ENCODE assay signal across 1 cellular context in the genomic region with DNA sequence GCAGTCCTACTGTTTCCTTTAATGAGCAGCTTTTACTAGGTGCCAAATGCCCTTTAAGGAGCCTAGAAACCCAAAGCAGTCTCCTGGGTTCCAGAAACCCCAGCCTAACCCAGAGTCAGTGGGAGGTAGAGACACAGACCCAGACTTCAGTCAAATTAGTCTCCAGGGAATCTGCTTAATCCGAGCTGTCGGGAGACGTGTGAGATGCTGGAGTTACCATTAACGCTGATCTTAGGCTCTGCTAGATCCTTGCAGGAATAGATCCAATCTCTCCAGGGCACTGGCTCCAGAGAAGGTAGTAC.
TF ChIP-seq lines count a peak whose summit lies in the region.

No MANE protein-coding gene starts in this region.

TF ChIP-seq in WTC11, 78 proteins besides CTCF, POLR2A, EP300 and RAD21 (continued from another document):
- TF ChIP-seq, protein P1, sequence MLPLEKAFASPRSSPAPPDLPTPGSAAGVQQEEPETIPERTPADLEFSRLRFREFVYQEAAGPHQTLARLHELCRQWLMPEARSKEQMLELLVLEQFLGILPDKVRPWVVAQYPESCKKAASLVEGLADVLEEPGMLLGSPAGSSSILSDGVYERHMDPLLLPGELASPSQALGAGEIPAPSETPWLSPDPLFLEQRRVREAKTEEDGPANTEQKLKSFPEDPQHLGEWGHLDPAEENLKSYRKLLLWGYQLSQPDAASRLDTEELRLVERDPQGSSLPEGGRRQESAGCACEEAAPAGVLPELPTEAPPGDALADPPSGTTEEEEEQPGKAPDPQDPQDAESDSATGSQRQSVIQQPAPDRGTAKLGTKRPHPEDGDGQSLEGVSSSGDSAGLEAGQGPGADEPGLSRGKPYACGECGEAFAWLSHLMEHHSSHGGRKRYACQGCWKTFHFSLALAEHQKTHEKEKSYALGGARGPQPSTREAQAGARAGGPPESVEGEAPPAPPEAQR (CRISPR knock-in tag; IDR thresholded peaks at IDR 0.05), result no peak
- TF ChIP-seq RELA (CRISPR knock-in tag; IDR thresholded peaks at IDR 0.05; ENCODE audit: borderline replicate concordance) (no peak), RORB (CRISPR knock-in tag; IDR thresholded peaks at IDR 0.05) (no peak), KAT7 (CRISPR knock-in tag; IDR thresholded peaks at IDR 0.05; ENCODE audit: borderline replicate concordance) (no peak), NFATC4 (CRISPR knock-in tag; IDR thresholded peaks at IDR 0.05) (no peak), GRHL2 (CRISPR knock-in tag; IDR thresholded peaks at IDR 0.05; ENCODE audit: insufficient replicate concordance, severe bottlenecking) (no peak), JAZF1 (CRISPR knock-in tag; IDR thresholded peaks at IDR 0.05) (no peak)
- TF ChIP-seq, protein P2, sequence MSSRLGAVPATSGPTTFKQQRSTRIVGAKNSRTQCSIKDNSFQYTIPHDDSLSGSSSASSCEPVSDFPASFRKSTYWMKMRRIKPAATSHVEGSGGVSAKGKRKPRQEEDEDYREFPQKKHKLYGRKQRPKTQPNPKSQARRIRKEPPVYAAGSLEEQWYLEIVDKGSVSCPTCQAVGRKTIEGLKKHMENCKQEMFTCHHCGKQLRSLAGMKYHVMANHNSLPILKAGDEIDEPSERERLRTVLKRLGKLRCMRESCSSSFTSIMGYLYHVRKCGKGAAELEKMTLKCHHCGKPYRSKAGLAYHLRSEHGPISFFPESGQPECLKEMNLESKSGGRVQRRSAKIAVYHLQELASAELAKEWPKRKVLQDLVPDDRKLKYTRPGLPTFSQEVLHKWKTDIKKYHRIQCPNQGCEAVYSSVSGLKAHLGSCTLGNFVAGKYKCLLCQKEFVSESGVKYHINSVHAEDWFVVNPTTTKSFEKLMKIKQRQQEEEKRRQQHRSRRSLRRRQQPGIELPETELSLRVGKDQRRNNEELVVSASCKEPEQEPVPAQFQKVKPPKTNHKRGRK (CRISPR knock-in tag; IDR thresholded peaks at IDR 0.05; ENCODE audit: borderline replicate concordance), result no peak
- TF ChIP-seq, protein P3, sequence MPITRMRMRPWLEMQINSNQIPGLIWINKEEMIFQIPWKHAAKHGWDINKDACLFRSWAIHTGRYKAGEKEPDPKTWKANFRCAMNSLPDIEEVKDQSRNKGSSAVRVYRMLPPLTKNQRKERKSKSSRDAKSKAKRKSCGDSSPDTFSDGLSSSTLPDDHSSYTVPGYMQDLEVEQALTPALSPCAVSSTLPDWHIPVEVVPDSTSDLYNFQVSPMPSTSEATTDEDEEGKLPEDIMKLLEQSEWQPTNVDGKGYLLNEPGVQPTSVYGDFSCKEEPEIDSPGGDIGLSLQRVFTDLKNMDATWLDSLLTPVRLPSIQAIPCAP (CRISPR knock-in tag; IDR thresholded peaks at IDR 0.05), result no peak
